1 cellular context compared by ENCODE assay signal in the genomic region with DNA sequence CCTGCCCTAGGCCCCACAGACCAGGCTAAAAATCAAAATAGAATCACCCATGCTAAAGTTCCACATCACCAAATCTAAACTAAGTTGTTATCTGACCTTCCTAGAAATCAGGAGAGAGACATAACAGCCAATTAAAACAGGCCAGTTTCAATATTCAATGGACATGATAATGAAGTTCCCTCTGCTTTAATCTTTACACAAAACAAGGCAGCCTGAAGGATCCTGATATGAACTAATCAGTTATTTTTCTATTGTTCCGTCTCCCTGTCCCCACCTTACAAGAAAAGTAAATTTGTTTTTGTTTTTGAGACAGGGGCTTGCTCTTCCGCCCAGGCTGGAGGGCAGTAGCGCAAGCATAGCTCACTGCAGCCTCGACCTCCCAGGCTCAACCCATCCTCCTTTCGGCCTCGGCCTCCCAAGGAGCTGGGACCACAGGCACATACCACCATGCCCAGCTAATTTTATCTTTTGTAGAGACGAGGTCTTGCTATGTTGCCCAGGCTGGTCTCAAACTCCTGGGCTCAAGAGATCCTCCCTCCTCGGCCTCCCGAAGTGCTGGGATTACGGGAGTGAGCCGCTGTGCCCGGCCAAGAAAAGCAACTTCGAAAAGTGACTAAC.
TF ChIP-seq lines count a peak whose summit lies in the region.

No MANE protein-coding gene starts in this region.

TF ChIP-seq in H1, 55 proteins besides CTCF, POLR2A, EP300 and RAD21:
- TF ChIP-seq, protein P1, sequence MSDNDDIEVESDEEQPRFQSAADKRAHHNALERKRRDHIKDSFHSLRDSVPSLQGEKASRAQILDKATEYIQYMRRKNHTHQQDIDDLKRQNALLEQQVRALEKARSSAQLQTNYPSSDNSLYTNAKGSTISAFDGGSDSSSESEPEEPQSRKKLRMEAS (IDR thresholded peaks at IDR 0.05), result no peak
- 0 out of 2 replicates have a peak, but pooled peaks have one; percentile 32 for TF ChIP-seq POLR2AphosphoS5 (IDR thresholded peaks at IDR 0.05; ENCODE audit: low read depth, low read length)
